In the genomic region with DNA sequence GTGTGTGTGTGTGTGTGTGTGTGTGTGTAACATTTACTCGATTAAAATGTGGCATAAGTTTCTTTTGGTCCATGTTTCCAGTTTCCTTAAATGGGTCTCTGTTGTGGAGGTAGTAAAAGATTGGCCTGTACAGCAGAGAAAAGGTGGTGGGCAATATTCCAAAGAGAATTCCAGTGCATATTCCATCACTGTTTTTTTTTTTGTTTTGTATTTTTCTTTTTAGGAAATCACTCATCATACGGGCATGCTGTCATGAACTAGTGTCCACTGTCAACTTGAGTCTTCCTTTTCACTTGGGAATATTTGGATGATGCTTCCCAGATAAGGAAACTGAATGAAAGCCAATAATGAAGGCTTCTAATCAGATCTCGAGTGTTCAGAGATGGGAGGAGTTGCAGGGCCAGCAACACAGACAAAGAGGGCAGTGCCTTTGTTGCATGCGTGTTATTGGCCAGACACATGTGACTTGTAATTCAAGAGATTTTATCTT, we compare ENCODE assay signal across 17 cellular contexts.
DNase-seq lines count a peak whose midpoint lies in the region; ATAC-seq and TF ChIP-seq lines count a peak whose summit lies in the region.
"Had no signal": no experiment of that assay in that cellular context is flagged by ENCODE, and none has a peak within 500 bp of the region (broad histone marks: within the 10 kb centered on the region; RNA-seq: fewer than 3 reads in every experiment).

No MANE protein-coding gene starts in this region.

- no peaks in the 10 kb centered on the region for H3K36me3 Mint-ChIP-seq in progenitor cell of endocrine pancreas (ENCODE audit: insufficient read depth)
- no peaks in the 10 kb centered on the region for H3K36me3 Mint-ChIP-seq in activated naive CD4-positive, alpha-beta T cell treated with anti-CD3 and anti-CD28 coated beads, Interleukin-2, amount 50 U/mL, for 72 hours
- H3K36me3 Mint-ChIP-seq: CD4-positive, CD25-positive, alpha-beta regulatory T cell; CD8-positive, alpha-beta memory T cell had no signal

- ATAC-seq in activated naive CD4-positive, alpha-beta T cell treated with anti-CD3 and anti-CD28 coated beads, Interleukin-2, amount 50 U/mL, for 72 hours, result no peak
- no peak for ATAC-seq in psoas muscle
- ATAC-seq: GM12878 had no signal

- H3K9me3 Mint-ChIP-seq in progenitor cell of endocrine pancreas (ENCODE audit: low read depth), result no peaks in the 10 kb centered on the region
- H3K9me3 Mint-ChIP-seq in activated naive CD4-positive, alpha-beta T cell treated with anti-CD3 and anti-CD28 coated beads, Interleukin-2, amount 50 U/mL, for 72 hours, result peaks cover 0 to 5% of the 10 kb centered on the region in 2 donors
- H3K9me3 Mint-ChIP-seq: CD8-positive, alpha-beta memory T cell had no signal

- H3K4me3 Mint-ChIP-seq in progenitor cell of endocrine pancreas (ENCODE audit: low read depth), result no peak overlapping the region
- H3K4me3 Mint-ChIP-seq: B cell; CD4-positive, CD25-positive, alpha-beta regulatory T cell; CD8-positive, alpha-beta memory T cell had no signal

- no peaks in the 10 kb centered on the region for H3K36me3 ChIP-seq in BE2C
- H3K36me3 ChIP-seq in psoas muscle (ENCODE audit: insufficient read depth in 1 of 2, low read depth in 1 of 2), result no peaks in the 10 kb centered on the region
- H3K36me3 ChIP-seq: HAP-1 had no signal

- intact Hi-C loops in psoas muscle (cut with DNase I), result no loop called here

- no peak for TF ChIP-seq CTCF in BE2C (IDR thresholded peaks at IDR 0.05; ENCODE audit: low read depth, low read length)
- no peak for TF ChIP-seq CTCF in LNCaP clone FGC (IDR thresholded peaks at IDR 0.05; ENCODE audit: control insufficient read depth, extremely low read depth, insufficient read depth)
- no peak for TF ChIP-seq CTCF in progenitor cell of endocrine pancreas (IDR thresholded peaks at IDR 0.05; ENCODE audit: unreplicated experiment)
- no peak for TF ChIP-seq CTCF in psoas muscle (IDR thresholded peaks at IDR 0.05)

- H3K27ac Mint-ChIP-seq in progenitor cell of endocrine pancreas, result peak overlapping the region; percentile 46
- no peak overlapping the region for H3K27ac Mint-ChIP-seq in activated naive CD4-positive, alpha-beta T cell treated with anti-CD3 and anti-CD28 coated beads, Interleukin-2, amount 50 U/mL, for 72 hours
- H3K27ac Mint-ChIP-seq: B cell; CD4-positive, CD25-positive, alpha-beta regulatory T cell; CD8-positive, alpha-beta memory T cell had no signal

- H3K27me3 Mint-ChIP-seq in progenitor cell of endocrine pancreas, result peaks cover 3% of the 10 kb centered on the region
- H3K27me3 Mint-ChIP-seq: CD4-positive, CD25-positive, alpha-beta regulatory T cell had no signal

- H3K9me3 ChIP-seq in BE2C, result no peaks in the 10 kb centered on the region
- no peaks in the 10 kb centered on the region for H3K9me3 ChIP-seq in psoas muscle
- H3K9me3 ChIP-seq: HAP-1 had no signal

- 54 to 61% (median 61%) methylated on average over 4 of the region's 4 CpGs for WGBS in psoas muscle, 3 donors

- no peak overlapping the region for H3K27ac ChIP-seq in psoas muscle

- peaks cover 7% of the 10 kb centered on the region for H3K4me1 Mint-ChIP-seq in progenitor cell of endocrine pancreas (ENCODE audit: low read depth)
- H3K4me1 Mint-ChIP-seq: B cell; CD4-positive, CD25-positive, alpha-beta regulatory T cell; CD8-positive, alpha-beta memory T cell had no signal

- no peak overlapping the region for H3K4me3 ChIP-seq in BE2C (ENCODE audit: low read depth, low read length)
- H3K4me3 ChIP-seq in LNCaP clone FGC (ENCODE audit: low read depth, low read length), result no peak overlapping the region
- H3K4me3 ChIP-seq in psoas muscle, result no peak overlapping the region
- H3K4me3 ChIP-seq: GM12878, HAP-1 had no signal

- H3K27me3 ChIP-seq in BE2C, result no peaks in the 10 kb centered on the region
- no peaks in the 10 kb centered on the region for H3K27me3 ChIP-seq in psoas muscle (ENCODE audit: insufficient read depth in 3 of 3, low read length in 2 of 3)

- H3K4me1 ChIP-seq in BE2C (peaks cover 4% of the 10 kb centered on the region; the same call in 1 of the 2 replicates), psoas muscle (no peaks in the 10 kb centered on the region)
- H3K4me1 ChIP-seq: HAP-1 had no signal

- DNase-seq in BE2C, result peak; percentile 5
- peak; percentile 23 for DNase-seq in LNCaP clone FGC (ENCODE audit: low read depth)
- DNase-seq in dermis microvascular lymphatic vessel endothelial cell (ENCODE audit: low read depth in 2 of 2), result peak; percentile 91 to 93
- DNase-seq in progenitor cell of endocrine pancreas (ENCODE audit: low spot score, unreplicated experiment), result no peak
- no peak for DNase-seq in activated naive CD4-positive, alpha-beta T cell treated with anti-CD3 and anti-CD28 coated beads, Interleukin-2, amount 50 U/mL, for 72 hours (ENCODE audit: low spot score in 2 of 2)
- DNase-seq in psoas muscle, result no peak
- DNase-seq: C1 segment of cervical spinal cord; CD4-positive, CD25-positive, alpha-beta regulatory T cell; CD8-positive, alpha-beta memory T cell; COR-L47; DMS 273 treated with DMSO at 0.1 percent for 48 hours; DMS53; DND-41; EL had no signal

Comparison
In these comparisons a context has a peak if more than half of its experiments do, and no peak if none do; other contexts are left out.
1. DNase-seq: peak in BE2C (single experiment), LNCaP clone FGC (single experiment) and dermis microvascular lymphatic vessel endothelial cell (2 of 2); none in progenitor cell of endocrine pancreas (single experiment), activated naive CD4-positive, alpha-beta T cell treated with anti-CD3 and anti-CD28 coated beads, Interleukin-2, amount 50 U/mL, for 72 hours (0 of 2) and psoas muscle (0 of 2).